Comparison of ENCODE assay signal across 22 cellular contexts in the genomic region with DNA sequence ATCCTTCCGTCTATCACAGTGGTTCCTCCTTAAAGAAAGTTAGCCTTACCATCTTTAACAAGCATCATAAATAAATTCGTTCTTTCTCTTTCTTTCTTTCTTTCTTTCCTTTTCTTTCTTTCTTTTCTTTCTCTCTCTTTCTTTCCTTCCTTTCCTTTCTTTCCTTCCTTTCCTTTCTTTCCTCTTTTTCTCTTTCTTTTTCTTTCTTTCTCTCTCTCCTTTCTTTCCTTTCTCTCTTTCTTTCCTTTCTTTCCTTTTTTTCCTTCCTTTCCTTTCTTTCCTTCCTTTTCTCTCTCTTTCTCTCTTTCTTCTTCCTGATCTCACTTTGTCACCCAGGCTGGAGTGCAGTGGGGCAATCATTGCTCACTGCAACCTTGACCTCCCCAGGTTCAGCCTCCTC.
"Had no signal": no experiment of that assay in that cellular context is flagged by ENCODE, and none has a peak within 500 bp of the region (broad histone marks: within the 10 kb centered on the region; RNA-seq: fewer than 3 reads in every experiment).

No MANE protein-coding gene starts in this region.

- DNase-seq: IMR-90, Kasumi-1, MM.1S, NCI-H1092 treated with DMSO at 0.1 percent for 48 hours, NCI-H1436, NCI-H187, NCI-H2029, NCI-H2081 treated with DMSO at 0.1 percent for 48 hours, NCI-H2171, NCI-H226, NCI-H446, NCI-H510A, NCI-H524 treated with DMSO at 0.1 percent for 48 hours, NCI-H69, NCI-H774, PC-3, SHP77, SK-N-SH had no signal

- H3K9me3 ChIP-seq: SK-N-SH had no signal

- ATAC-seq: HepG2, Panc1, PC-3 had no signal

- H3K27ac ChIP-seq: KMS-11, RWPE1 had no signal
